ENCODE assay signal across 21 cellular contexts in genomic region chr15:77474310-77474986, GRCh38. TPM values are rescaled to one million over a fixed set of nuclear protein-coding genes. Genes with fewer than 3 reads are reported as not detected.
DNase-seq lines count a peak whose midpoint lies in the region; ATAC-seq and TF ChIP-seq lines count a peak whose summit lies in the region.
"Had no signal": no experiment of that assay in that cellular context is flagged by ENCODE, and none has a peak within 500 bp of the region (broad histone marks: within the 10 kb centered on the region; RNA-seq: fewer than 3 reads in every experiment).

No MANE protein-coding gene starts in this region.

- peak overlapping the region; percentile 17 for H3K4me3 ChIP-seq in neural cell (ENCODE audit: low read length)
- H3K4me3 ChIP-seq: gastroesophageal sphincter, thoracic aorta had no signal

- peaks cover 48% of the 10 kb centered on the region for H3K4me1 Mint-ChIP-seq in glutamatergic neuron (ENCODE audit: low read depth, unreplicated experiment)
- H3K4me1 Mint-ChIP-seq: activated naive CD4-positive, alpha-beta T cell treated with anti-CD3 and anti-CD28 coated beads, Interleukin-2, amount 10 ng/mL, durations not matched to agents 7 days and 5 days; stimulated activated memory B cell treated with anti-CD40 and anti-IgM and Interleukin-4, amounts not matched to agents 10 μg/mL and 1 μg/mL and 100 μg/mL, for 72 hours had no signal

- peaks cover 20% of the 10 kb centered on the region for H3K36me3 ChIP-seq in neural cell (ENCODE audit: insufficient read depth, low read length)

- POLR2A ChIA-PET in HEK293T (lab: Yijun Ruan, JAX) = no interaction called here

- no peaks in the 10 kb centered on the region for H3F3A ChIP-seq in neural cell (ENCODE audit: insufficient read depth, low read length, poor library complexity, severe bottlenecking)

- no peak for ATAC-seq in esophagus mucosa
- ATAC-seq: gastroesophageal sphincter; left lobe of liver; sciatic nerve; stimulated activated memory B cell treated with anti-CD40 and anti-IgM and Interleukin-4, amounts not matched to agents 10 μg/mL and 1 μg/mL and 100 μg/mL, for 72 hours had no signal

- no peaks in the 10 kb centered on the region for H3K79me2 ChIP-seq in neural cell (replicated peaks; ENCODE audit: insufficient read depth, low read length)

- peak overlapping the region; percentile 53 for H3K4me3 Mint-ChIP-seq in glutamatergic neuron (ENCODE audit: unreplicated experiment)
- H3K4me3 Mint-ChIP-seq: activated naive CD4-positive, alpha-beta T cell treated with anti-CD3 and anti-CD28 coated beads, Interleukin-2, amount 10 ng/mL, durations not matched to agents 7 days and 5 days; stimulated activated memory B cell treated with anti-CD40 and anti-IgM and Interleukin-4, amounts not matched to agents 10 μg/mL and 1 μg/mL and 100 μg/mL, for 72 hours had no signal

- peak overlapping the region; percentile 99 for H3K27ac Mint-ChIP-seq in glutamatergic neuron (ENCODE audit: unreplicated experiment)
- H3K27ac Mint-ChIP-seq: activated naive CD4-positive, alpha-beta T cell treated with anti-CD3 and anti-CD28 coated beads, Interleukin-2, amount 10 ng/mL, durations not matched to agents 7 days and 5 days; stimulated activated memory B cell treated with anti-CD40 and anti-IgM and Interleukin-4, amounts not matched to agents 10 μg/mL and 1 μg/mL and 100 μg/mL, for 72 hours had no signal

- CTCF ChIA-PET in HEK293T (lab: Yijun Ruan, JAX) = no interaction called here

- H4K20me1 ChIP-seq in neural cell (ENCODE audit: insufficient read depth) = no peaks in the 10 kb centered on the region

- peak; percentile 36 for DNase-seq in NCI-H2107 (lab: John Stamatoyannopoulos, UW)
- DNase-seq in glutamatergic neuron = no peak
- no peak for DNase-seq in HEK293T (ENCODE audit: extremely low spot score)
- DNase-seq in nucleus accumbens (lab: John Stamatoyannopoulos, UW) = no peak
- DNase-seq: activated CD8-positive, alpha-beta memory T cell treated with anti-CD3 and anti-CD28 coated beads for 24 hours; activated naive CD4-positive, alpha-beta T cell treated with anti-CD3 and anti-CD28 coated beads, Interleukin-2, amount 10 ng/mL, durations not matched to agents 7 days and 5 days; activated T-cell treated with anti-CD3 and anti-CD28 coated beads, Interleukin-2, amount 50 U/mL, for 48 hours; AML-193; anterior cingulate cortex; erythroblast; NCI-H1930; occipital lobe; T-helper 9 cell had no signal

- H3K9me2 ChIP-seq in neural cell (ENCODE audit: insufficient read depth, low read length) = no peaks in the 10 kb centered on the region

- H3K9ac ChIP-seq in neural cell (ENCODE audit: low read length) = no peak overlapping the region

- no peaks in the 10 kb centered on the region for H3K9me3 Mint-ChIP-seq in glutamatergic neuron (ENCODE audit: unreplicated experiment)
- H3K9me3 Mint-ChIP-seq: activated naive CD4-positive, alpha-beta T cell treated with anti-CD3 and anti-CD28 coated beads, Interleukin-2, amount 10 ng/mL, durations not matched to agents 7 days and 5 days; stimulated activated memory B cell treated with anti-CD40 and anti-IgM and Interleukin-4, amounts not matched to agents 10 μg/mL and 1 μg/mL and 100 μg/mL, for 72 hours had no signal

- H3K36me3 Mint-ChIP-seq in glutamatergic neuron (ENCODE audit: unreplicated experiment) = no peaks in the 10 kb centered on the region

- TF ChIP-seq RAD21 in Ishikawa (IDR thresholded peaks at IDR 0.05; ENCODE audit: low read depth) (no peak), neural cell (conservative IDR thresholded peaks at IDR 0.05) (no peak)

- no peak for TF ChIP-seq EP300 in Ishikawa (IDR thresholded peaks at IDR 0.05; ENCODE audit: borderline replicate concordance)
- no peak for TF ChIP-seq EP300 in neural cell (conservative IDR thresholded peaks at IDR 0.05; ENCODE audit: poor library complexity, severe bottlenecking)

- H3K27ac ChIP-seq in neural cell (ENCODE audit: low read length) = peak overlapping the region; percentile 61
- H3K27ac ChIP-seq: thoracic aorta had no signal

- no peak for TF ChIP-seq CTCF in glutamatergic neuron (IDR thresholded peaks at IDR 0.05; ENCODE audit: partially characterized antibody, unreplicated experiment)
- TF ChIP-seq CTCF in neural cell (IDR thresholded peaks at IDR 0.05; ENCODE audit: poor library complexity, severe bottlenecking) = no peak

- H3K27me3 ChIP-seq in neural cell (ENCODE audit: insufficient read depth, low read depth, low read length) = no peaks in the 10 kb centered on the region
- H3K27me3 ChIP-seq: gastroesophageal sphincter had no signal

- H3K27me3 Mint-ChIP-seq in glutamatergic neuron (ENCODE audit: unreplicated experiment) = peaks cover 2% of the 10 kb centered on the region
- H3K27me3 Mint-ChIP-seq: activated naive CD4-positive, alpha-beta T cell treated with anti-CD3 and anti-CD28 coated beads, Interleukin-2, amount 10 ng/mL, durations not matched to agents 7 days and 5 days; stimulated activated memory B cell treated with anti-CD40 and anti-IgM and Interleukin-4, amounts not matched to agents 10 μg/mL and 1 μg/mL and 100 μg/mL, for 72 hours had no signal

- no peak overlapping the region for H2AFZ ChIP-seq in neural cell (ENCODE audit: low read depth, low read length)

- no peaks in the 10 kb centered on the region for H3K9me3 ChIP-seq in neural cell (ENCODE audit: low read length)
- H3K9me3 ChIP-seq: gastroesophageal sphincter, thoracic aorta had no signal

- no peak overlapping the region for H3K4me2 ChIP-seq in neural cell (ENCODE audit: low read length)

TF ChIP-seq in Ishikawa, 13 proteins besides CTCF, POLR2A, EP300 and RAD21 (continues in another document):
- 0 out of 2 replicates have a peak, but pooled peaks have one; percentile 9 for TF ChIP-seq NFIC (IDR thresholded peaks at IDR 0.05)

TF ChIP-seq in neural cell, 6 proteins besides CTCF, POLR2A, EP300 and RAD21 (continues in another document):
- no peak for TF ChIP-seq POLR2AphosphoS5 (IDR thresholded peaks at IDR 0.05)
- TF ChIP-seq SMC3 (conservative IDR thresholded peaks at IDR 0.05; ENCODE audit: poor library complexity) = no peak
- no peak for TF ChIP-seq REST (IDR thresholded peaks at IDR 0.05; ENCODE audit: borderline replicate concordance)
- TF ChIP-seq MXI1 (conservative IDR thresholded peaks at IDR 0.05; ENCODE audit: poor library complexity, severe bottlenecking) = no peak

TF ChIP-seq in HEK293T, 16 proteins besides CTCF, POLR2A, EP300 and RAD21:
- TF ChIP-seq L3MBTL2 (conservative IDR thresholded peaks at IDR 0.05) (no peak), ELF4 (IDR thresholded peaks at IDR 0.05) (no peak), NFRKB (IDR thresholded peaks at IDR 0.05) (no peak), FOXA1 (IDR thresholded peaks at IDR 0.05) (no peak), FOXM1 (IDR thresholded peaks at IDR 0.05; ENCODE audit: borderline replicate concordance) (no peak), HDGF (IDR thresholded peaks at IDR 0.05; ENCODE audit: borderline replicate concordance) (no peak), LEF1 (IDR thresholded peaks at IDR 0.05; ENCODE audit: borderline replicate concordance) (no peak), SP1 (IDR thresholded peaks at IDR 0.05) (no peak)
TF ChIP-seq in HEK293T: peak in this region for 0.

RNA-seq across cellular contexts. Expression of gene HMG20A, which starts 53.8 kb away (rescaled TPM):
- total RNA-seq in glutamatergic neuron (ENCODE audit: unreplicated experiment) (62.1 TPM), esophagus mucosa (12.6 TPM)
- polyA plus RNA-seq in neural cell = 52.2 and 52.4 TPM in 2 replicates
- 102 and 104 TPM in 2 replicates for polyA minus RNA-seq in neural cell

RNA-seq across cellular contexts. Expression of gene PEAK1, which starts 54.5 kb away (rescaled TPM):
- total RNA-seq in glutamatergic neuron (ENCODE audit: unreplicated experiment) (110 TPM), esophagus mucosa (10.5 TPM)
- 5.2 and 5.8 TPM in 2 replicates for polyA plus RNA-seq in neural cell
- polyA minus RNA-seq in neural cell = 44.3 and 60.0 TPM in 2 replicates
